14 cellular contexts compared by ENCODE assay signal in the genomic region with DNA sequence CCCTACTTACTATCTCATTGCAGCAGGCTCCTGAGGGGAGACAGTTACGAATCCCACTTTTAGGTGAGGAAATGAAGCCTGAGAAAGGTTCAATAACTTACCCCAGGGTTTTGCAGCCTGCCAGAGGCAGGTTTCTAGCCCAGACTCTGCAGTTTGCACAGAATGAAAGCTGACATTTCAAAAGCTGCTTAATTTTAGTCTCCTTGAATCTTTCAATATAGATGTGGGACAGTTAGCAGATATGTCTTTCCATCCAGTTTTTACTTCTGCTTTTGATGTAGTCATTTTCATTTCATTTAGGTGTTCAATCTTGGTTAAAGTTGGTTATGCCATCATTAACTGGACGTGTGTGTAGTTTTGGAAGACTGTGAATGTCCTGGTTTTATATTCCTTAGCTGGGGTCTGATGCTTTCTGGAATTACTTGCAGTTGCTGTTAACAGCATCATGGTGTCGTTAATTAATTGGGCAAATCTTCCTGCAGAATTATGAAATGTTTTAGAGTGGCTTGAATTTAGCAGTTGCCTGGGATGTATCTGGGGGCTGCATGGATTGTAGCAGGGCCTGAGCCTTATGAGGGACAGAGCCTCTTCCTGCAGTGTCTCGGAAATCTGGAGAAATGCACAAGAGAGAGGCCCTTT.
DNase-seq lines count a peak whose midpoint lies in the region; TF ChIP-seq lines count a peak whose summit lies in the region.
"Had no signal": no experiment of that assay in that cellular context is flagged by ENCODE, and none has a peak within 500 bp of the region (broad histone marks: within the 10 kb centered on the region; RNA-seq: fewer than 3 reads in every experiment).

No MANE protein-coding gene starts in this region.

- H2AFZ ChIP-seq in MM.1S (ENCODE audit: low read length), result no peak overlapping the region

- no peaks in the 10 kb centered on the region for H3K79me2 ChIP-seq in MM.1S (ENCODE audit: low read length)

- WGBS in ectodermal cell, 2 experiments, result 77 to 80% methylated on average over 4 of the region's 4 CpGs

- H3K9me2 ChIP-seq in MM.1S (replicated peaks; ENCODE audit: insufficient read depth, low read length), result no peaks in the 10 kb centered on the region

- peak overlapping the region; percentile 49 for H3K4me3 ChIP-seq in GM12865 (ENCODE audit: low read depth, low read length)
- H3K4me3 ChIP-seq in MM.1S (ENCODE audit: low read length), result no peak overlapping the region
- H3K4me3 ChIP-seq in ectodermal cell (ENCODE audit: insufficient read depth, low read depth, low read length), result no peak overlapping the region
- no peak overlapping the region for H3K4me3 ChIP-seq in skin epidermis

- H3F3A ChIP-seq in MM.1S (ENCODE audit: insufficient read depth, low read length), result 0 out of 2 replicates have a peak, but pooled peaks cover 3% of the 10 kb centered on the region

- H3K9me3 ChIP-seq in MM.1S (replicated peaks; ENCODE audit: insufficient read depth, low read length) (no peaks in the 10 kb centered on the region), ectodermal cell (ENCODE audit: control insufficient read depth, low read length) (no peaks in the 10 kb centered on the region)

- H3K27ac ChIP-seq in MM.1S (ENCODE audit: low read length), result no peak overlapping the region
- H3K27ac ChIP-seq in ectodermal cell (ENCODE audit: insufficient read depth, low read depth, low read length, poor library complexity, severe bottlenecking), result peak overlapping the region; percentile 76
- peak overlapping the region in 16 of 21 experiments; percentile 12 to 81 (median 56) for H3K27ac ChIP-seq in skin epidermis
- H3K27ac ChIP-seq: VCaP had no signal

- no peaks in the 10 kb centered on the region for H4K20me1 ChIP-seq in MM.1S (ENCODE audit: insufficient read depth, low read length)

- H3K4me1 ChIP-seq in MM.1S (ENCODE audit: low read length) (peaks cover 36% of the 10 kb centered on the region), ectodermal cell (ENCODE audit: control insufficient read depth, insufficient read depth, low read length) (no peaks in the 10 kb centered on the region)

- no peaks in the 10 kb centered on the region for H3K36me3 ChIP-seq in MM.1S (replicated peaks; ENCODE audit: insufficient read depth, low read length)
- H3K36me3 ChIP-seq in ectodermal cell (ENCODE audit: control insufficient read depth, insufficient read depth, low read length), result peaks cover 23% of the 10 kb centered on the region

- DNase-seq in GM12865 (ENCODE audit: low read depth), result no peak
- no peak for DNase-seq in MM.1S
- no peak for DNase-seq in SIG-M5 treated with dmso at 0.1 percent for 504 hours (lab: John Stamatoyannopoulos, UW; ENCODE audit: unreplicated experiment)
- no peak for DNase-seq in stimulated activated CD4-positive, alpha-beta T cell treated with anti-CD3 and anti-CD28 coated beads, Interleukin-2, amount 100 ng/mL, for 24 hours
- DNase-seq in nucleus accumbens (lab: John Stamatoyannopoulos, UW), result no peak
- DNase-seq: amniotic stem cell; CD4-positive, alpha-beta memory T cell; NCI-H1092; NCI-H345; SIG-M5; stimulated activated naive CD8-positive, alpha-beta T cell treated with anti-CD3 and anti-CD28 coated beads, Interleukin-15, amount 100 ng/mL, for 72 hours had no signal

- peak overlapping the region; percentile 34 for H3K4me2 ChIP-seq in MM.1S (ENCODE audit: low read depth, low read length)

- no peak overlapping the region for H3K9ac ChIP-seq in MM.1S (ENCODE audit: low read length)

- TF ChIP-seq CTCF in GM12865 (IDR thresholded peaks at IDR 0.05; ENCODE audit: insufficient read depth, low read depth, low read length, missing control alignments), result no peak
- TF ChIP-seq CTCF in MM.1S (IDR thresholded peaks at IDR 0.05; ENCODE audit: low read length), result no peak

- H3K27me3 ChIP-seq in MM.1S (replicated peaks; ENCODE audit: insufficient read depth, low read length) (0 out of 2 replicates have a peak, but pooled peaks cover 5% of the 10 kb centered on the region), ectodermal cell (ENCODE audit: control insufficient read depth, insufficient read depth, low read length, poor library complexity, severe bottlenecking) (no peaks in the 10 kb centered on the region)
